11 cellular contexts compared by ENCODE assay signal in genomic region chr3:45796902-45797637, GRCh38. TPM values are rescaled to one million over a fixed set of nuclear protein-coding genes. Genes with fewer than 3 reads are reported as not detected.
DNase-seq lines count a peak whose midpoint lies in the region; ATAC-seq and TF ChIP-seq lines count a peak whose summit lies in the region.
"Had no signal": no experiment of that assay in that cellular context is flagged by ENCODE, and none has a peak within 500 bp of the region (broad histone marks: within the 10 kb centered on the region; RNA-seq: fewer than 3 reads in every experiment).

No MANE protein-coding gene starts in this region.

- TF ChIP-seq CTCF in hepatocyte (IDR thresholded peaks at IDR 0.05; ENCODE audit: poor library complexity): no peak
- no peak for TF ChIP-seq CTCF in thyroid gland (IDR thresholded peaks at IDR 0.05)

- ATAC-seq in T-cell (replicated peaks in 1 of 4) (no peak), GM18498 (IDR thresholded peaks at IDR 0.05; ENCODE audit: unreplicated experiment) (no peak)

- H3K4me1 Mint-ChIP-seq in CD8-positive, alpha-beta memory T cell: peaks cover 7 to 16% (median 12%) of the 10 kb centered on the region in 3 donors
- H3K4me1 Mint-ChIP-seq in T-cell: peaks cover 13 to 17% (median 16%) of the 10 kb centered on the region in 3 donors

- H3K79me1 ChIP-seq in trophoblast cell (ENCODE audit: low read length): no peaks in the 10 kb centered on the region

- peaks cover 47% of the 10 kb centered on the region for H3K27me3 ChIP-seq in CD8-positive, alpha-beta memory T cell (ENCODE audit: insufficient read depth, low read length, poor library complexity, severe bottlenecking)
- H3K27me3 ChIP-seq in hepatocyte: peaks cover 39% of the 10 kb centered on the region
- peaks cover 26% of the 10 kb centered on the region for H3K27me3 ChIP-seq in trophoblast cell (ENCODE audit: insufficient read depth, low read length)
- peaks cover 17% of the 10 kb centered on the region for H3K27me3 ChIP-seq in MG63
- H3K27me3 ChIP-seq in thyroid gland: no peaks in the 10 kb centered on the region

- H3K79me2 ChIP-seq in hepatocyte: no peaks in the 10 kb centered on the region
- no peaks in the 10 kb centered on the region for H3K79me2 ChIP-seq in trophoblast cell (ENCODE audit: control insufficient read depth, insufficient read depth, low read length, poor library complexity)

- H3K4me3 Mint-ChIP-seq in CD8-positive, alpha-beta memory T cell: peak overlapping the region in 5 of 7 donors; percentile 44 to 67 (median 52)
- H3K4me3 Mint-ChIP-seq in T-cell: peak overlapping the region; percentile 59 to 75 (median 59)

- no peaks in the 10 kb centered on the region for H3K9me3 ChIP-seq in CD8-positive, alpha-beta memory T cell (ENCODE audit: low read length)
- no peaks in the 10 kb centered on the region for H3K9me3 ChIP-seq in hepatocyte (ENCODE audit: low read depth)
- H3K9me3 ChIP-seq in trophoblast cell (ENCODE audit: insufficient read depth, low read depth, low read length): peaks cover 2% of the 10 kb centered on the region
- no peaks in the 10 kb centered on the region for H3K9me3 ChIP-seq in MG63
- H3K9me3 ChIP-seq in thyroid gland: no peaks in the 10 kb centered on the region

- no peaks in the 10 kb centered on the region for H3K36me3 Mint-ChIP-seq in CD8-positive, alpha-beta memory T cell
- no peaks in the 10 kb centered on the region for H3K36me3 Mint-ChIP-seq in T-cell

- no peaks in the 10 kb centered on the region for H3K9me2 ChIP-seq in hepatocyte (replicated peaks; ENCODE audit: insufficient read depth)

- WGBS in hepatocyte (ENCODE audit: low lambda C conversion rate, missing lambda C conversion rate): 74% methylated on average over 13 of the region's 13 CpGs
- WGBS in trophoblast cell (ENCODE audit: extremely low coverage, insufficient coverage, insufficient read length): no CpG with 5 or more reads among the region's 13 CpGs
- WGBS in thyroid gland, 2 donors: 64% methylated on average over 13 of the region's 13 CpGs

- H2AK5ac ChIP-seq in trophoblast cell (ENCODE audit: low read length): no peak overlapping the region

- no peaks in the 10 kb centered on the region for H4K20me1 ChIP-seq in hepatocyte (ENCODE audit: insufficient read depth, poor library complexity, severe bottlenecking)

- peaks cover 11% of the 10 kb centered on the region for H3K4me1 ChIP-seq in CD8-positive, alpha-beta memory T cell (ENCODE audit: insufficient read depth, low read length)
- H3K4me1 ChIP-seq in hepatocyte (ENCODE audit: insufficient read depth): peaks cover 4% of the 10 kb centered on the region
- peaks cover 5 to 7% of the 10 kb centered on the region in 2 experiments for H3K4me1 ChIP-seq in trophoblast cell (ENCODE audit: control insufficient read depth in 1 of 2, insufficient read depth in 2 of 2, low read length in 2 of 2)
- H3K4me1 ChIP-seq in thyroid gland: peaks cover 5 to 11% of the 10 kb centered on the region in 2 donors

- CTCF ChIA-PET in CD8-positive, alpha-beta memory T cell (lab: Charles Lee): no interaction called here
- CTCF ChIA-PET in T-cell (lab: Charles Lee): no interaction called here

- H3K4me3 ChIP-seq in CD8-positive, alpha-beta memory T cell (ENCODE audit: low read length): no peak overlapping the region
- H3K4me3 ChIP-seq in hepatocyte (peak overlapping the region; percentile 54), trophoblast cell (ENCODE audit: low read depth, low read length) (no peak overlapping the region), MG63 (no peak overlapping the region), thyroid gland (replicated peaks in 1 of 3) (no peak overlapping the region)

- H2BK120ac ChIP-seq in trophoblast cell (ENCODE audit: insufficient read depth, low read length, poor library complexity): no peak overlapping the region

- POLR2A ChIA-PET in CD8-positive, alpha-beta memory T cell (lab: Charles Lee): no interaction called here
- POLR2A ChIA-PET in T-cell (lab: Charles Lee): interaction anchor here in 1 of 2 donors (0.6 kb wide), 1 partner anchor 699 kb away, joined by 3 read pairs; no protein-coding TSS in a partner anchor

- no peak overlapping the region for H3K27ac ChIP-seq in CD8-positive, alpha-beta memory T cell (ENCODE audit: low read depth, low read length)
- no peak overlapping the region for H3K27ac ChIP-seq in hepatocyte
- no peak overlapping the region for H3K27ac ChIP-seq in trophoblast cell (ENCODE audit: low read depth, low read length)
- H3K27ac ChIP-seq in thyroid gland: no peak overlapping the region

- H3K36me3 ChIP-seq in CD8-positive, alpha-beta memory T cell (ENCODE audit: insufficient read depth, low read length): no peaks in the 10 kb centered on the region
- H3K36me3 ChIP-seq in hepatocyte (replicated peaks; ENCODE audit: insufficient read depth, low read depth): no peaks in the 10 kb centered on the region
- no peaks in the 10 kb centered on the region for H3K36me3 ChIP-seq in trophoblast cell (ENCODE audit: control insufficient read depth in 1 of 2, insufficient read depth in 2 of 2, low read length in 2 of 2)
- no peaks in the 10 kb centered on the region for H3K36me3 ChIP-seq in MG63
- H3K36me3 ChIP-seq in thyroid gland: no peaks in the 10 kb centered on the region

- H2AFZ ChIP-seq in hepatocyte: peak overlapping the region; percentile 39
- no peak overlapping the region for H2AFZ ChIP-seq in trophoblast cell (ENCODE audit: insufficient read depth, low read length, poor library complexity)

- H4K8ac ChIP-seq in trophoblast cell (ENCODE audit: low read depth, low read length): no peak overlapping the region

- H3K18ac ChIP-seq in trophoblast cell (ENCODE audit: low read length): no peak overlapping the region

- no peak overlapping the region for H4K12ac ChIP-seq in trophoblast cell (ENCODE audit: low read depth, low read length)

- H3K4me2 ChIP-seq in hepatocyte: peak overlapping the region; percentile 89
- H3K4me2 ChIP-seq in trophoblast cell (ENCODE audit: low read length): peak overlapping the region; percentile 71

- H4K91ac ChIP-seq in trophoblast cell (ENCODE audit: low read depth, low read length): no peak overlapping the region

- intact Hi-C loops in thyroid gland (cut with DNase I): no loop called here

- H3K27me3 Mint-ChIP-seq in CD8-positive, alpha-beta memory T cell: peaks cover 19 to 54% of the 10 kb centered on the region in 2 donors
- H3K27me3 Mint-ChIP-seq in T-cell: peaks cover 41 to 63% of the 10 kb centered on the region in 2 donors

- H2BK5ac ChIP-seq in trophoblast cell (ENCODE audit: low read depth, low read length, poor library complexity): no peak overlapping the region

- DNase-seq in CD8-positive, alpha-beta memory T cell: no peak
- DNase-seq in T-cell (no peak), hepatocyte (ENCODE audit: low spot score) (no peak), trophoblast cell (no peak), MG63 (no peak), thyroid gland (no peak)
- DNase-seq in activated CD4-positive, CD25-positive, alpha-beta regulatory T cell treated with anti-CD3 and anti-CD28 coated beads, Interleukin-2, amount 50 U/mL, for 72 hours: no peak
- DNase-seq: hypothalamus had no signal

- H3K27ac Mint-ChIP-seq in CD8-positive, alpha-beta memory T cell: peak overlapping the region in 1 of 8 donors; percentile 41
- no peak overlapping the region for H3K27ac Mint-ChIP-seq in T-cell

- no peak overlapping the region for H2BK12ac ChIP-seq in trophoblast cell (ENCODE audit: low read length)

- no peaks in the 10 kb centered on the region for H3K9me3 Mint-ChIP-seq in CD8-positive, alpha-beta memory T cell
- H3K9me3 Mint-ChIP-seq in T-cell: no peaks in the 10 kb centered on the region

- no peak overlapping the region for H3K9ac ChIP-seq in trophoblast cell (ENCODE audit: low read length)

- no peak overlapping the region for H3K4ac ChIP-seq in trophoblast cell (ENCODE audit: low read depth, low read length)

- no peak overlapping the region for H3K23ac ChIP-seq in trophoblast cell (ENCODE audit: low read length)

- no peak overlapping the region for H3K14ac ChIP-seq in trophoblast cell (ENCODE audit: low read length)

- TF ChIP-seq POLR2A in thyroid gland (IDR thresholded peaks at IDR 0.05): no peak

RNA-seq across cellular contexts. Expression of gene SLC6A20, which starts 0.7 kb away (rescaled TPM):
- not detected for total RNA-seq in CD8-positive, alpha-beta memory T cell
- polyA plus RNA-seq in CD8-positive, alpha-beta memory T cell: not detected
- total RNA-seq in T-cell (under 1 TPM in 4 of 5 donors, not detected in 1; 0.12 to 0.44 (median 0.24) TPM), hepatocyte (9.6 and 11.5 TPM in 2 replicates), thyroid gland (under 1 TPM in 2 of 4 donors, not detected in 2; 0.13 to 0.22 TPM)
- 3.7 and 5.7 TPM in 2 replicates for polyA plus RNA-seq in hepatocyte
- polyA plus RNA-seq in trophoblast cell (2013): 0.05 TPM in 1 of 2 replicates, not detected in the other
- total RNA-seq in MG63 (2014; rRNA removed; shearing (Covaris generic); ENCODE audit: low replicate concordance): not detected in 2 replicates
- total RNA-seq: LHCN-M2; T-helper 1 cell treated with Interleukin-12 subunit alpha and Interleukin-12 subunit beta and Interleukin-4 antibody, amounts not matched to agents 30 ng/mL and 1 ng/mL, for 36 hours had no signal

RNA-seq across cellular contexts. Expression of gene LZTFL1, which starts 44.8 kb away (rescaled TPM):
- total RNA-seq in CD8-positive, alpha-beta memory T cell: 10 to 100 TPM in 1 of 2 experiments, 1 to 10 TPM in 1; 9.0 to 11.4 TPM
- polyA plus RNA-seq in CD8-positive, alpha-beta memory T cell: 8.9 TPM
- total RNA-seq in T-cell (10 to 100 TPM in 3 of 5 donors, 1 to 10 TPM in 2; 8.5 to 12.0 (median 11.1) TPM), hepatocyte (24.8 and 25.1 TPM in 2 replicates), thyroid gland (10 to 100 TPM; 39.5 to 56.5 (median 51.4) TPM)
- polyA plus RNA-seq in hepatocyte: 11.7 and 14.3 TPM in 2 replicates
- 12.4 and 12.8 TPM in 2 replicates for polyA plus RNA-seq in trophoblast cell (2013)
- total RNA-seq in MG63 (2014; rRNA removed; shearing (Covaris generic); ENCODE audit: low replicate concordance): 10.4 and 43.7 TPM in 2 replicates
